13 cellular contexts compared by ENCODE assay signal in the genomic region with DNA sequence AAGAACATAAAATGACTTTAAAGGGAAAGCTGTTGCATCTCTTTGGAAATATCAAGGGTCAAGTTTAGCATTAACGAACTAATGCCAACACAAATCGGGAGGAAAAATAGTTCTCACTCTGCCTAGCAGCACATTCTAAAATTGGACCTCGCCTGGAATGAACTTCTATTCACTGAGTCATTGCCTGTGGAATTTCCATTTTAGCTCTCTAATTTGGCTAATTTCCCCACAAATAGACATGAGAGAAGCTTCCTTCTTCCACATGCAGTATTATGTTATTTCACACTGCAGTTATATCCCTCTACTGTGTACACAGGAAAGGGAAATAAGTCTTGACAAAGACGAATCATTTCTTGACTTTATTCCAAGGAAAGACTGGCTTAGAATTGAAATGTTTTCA. TPM values are rescaled to one million over a fixed set of nuclear protein-coding genes. Genes with fewer than 3 reads are reported as not detected.
DNase-seq lines count a peak whose midpoint lies in the region; ATAC-seq lines count a peak whose summit lies in the region.
"Had no signal": no experiment of that assay in that cellular context is flagged by ENCODE, and none has a peak within 500 bp of the region (broad histone marks: within the 10 kb centered on the region; RNA-seq: fewer than 3 reads in every experiment).

No MANE protein-coding gene starts in this region.

- DNase-seq in M059J (ENCODE audit: low read depth) (peak; percentile 68), dermis microvascular lymphatic vessel endothelial cell (ENCODE audit: low read depth in 2 of 2) (peak; percentile 81 to 88), kidney glomerular epithelial cell (lab: John Stamatoyannopoulos, UW) (peak; percentile 51), superior temporal gyrus (ENCODE audit: extremely low spot score) (peak; percentile 23), middle frontal gyrus (ENCODE audit: extremely low spot score, low spot score) (no peak)
- DNase-seq in activated CD4-positive, alpha-beta T cell treated with anti-CD3 and anti-CD28 coated beads, Interleukin-2, amount 50 U/mL, for 1 hour, result no peak
- DNase-seq: activated naive CD4-positive, alpha-beta T cell treated with anti-CD3 and anti-CD28 coated beads, Interleukin-2, amount 10 ng/mL, durations not matched to agents 7 days and 5 days; dorsolateral prefrontal cortex; MM.1S; T1000 had no signal

- no peak for ATAC-seq in GM21390 (IDR thresholded peaks at IDR 0.05; ENCODE audit: unreplicated experiment)
- ATAC-seq: Panc1 had no signal

RNA-seq across cellular contexts. Expression of gene ZXDA, which starts 9.3 kb away (rescaled TPM):
- total RNA-seq in M059J (2014; rRNA removed; shearing (Covaris generic)), result 5.8 and 6.8 TPM in 2 replicates
- 12.8 and 17.3 TPM in 2 replicates for total RNA-seq in dermis microvascular lymphatic vessel endothelial cell
- total RNA-seq: hepatocyte had no signal

Comparison
In these comparisons a context has a peak if more than half of its experiments do, and no peak if none do; other contexts are left out.
1. DNase-seq: peak in M059J (single experiment), dermis microvascular lymphatic vessel endothelial cell (2 of 2), kidney glomerular epithelial cell (single experiment) and superior temporal gyrus (single experiment); none in activated CD4-positive, alpha-beta T cell treated with anti-CD3 and anti-CD28 coated beads, Interleukin-2, amount 50 U/mL, for 1 hour (single experiment) and middle frontal gyrus (single experiment).